Comparison of ENCODE assay signal across 10 cellular contexts in genomic region chr16:79317521-79317920, GRCh38.
"Had no signal": no experiment of that assay in that cellular context is flagged by ENCODE, and none has a peak within 500 bp of the region (broad histone marks: within the 10 kb centered on the region; RNA-seq: fewer than 3 reads in every experiment).

No MANE protein-coding gene starts in this region.

- H3K27ac ChIP-seq: gastrocnemius medialis, heart left ventricle, left ventricle myocardium inferior, neutrophil, transverse colon had no signal

- H3K4me3 Mint-ChIP-seq: naive B cell had no signal

- DNase-seq: activated naive CD4-positive, alpha-beta T cell treated with Interleukin-2 at 50 U/mL for 16 hours; gastrocnemius medialis; heart left ventricle; left ventricle myocardium inferior; naive B cell; posterior cingulate gyrus; retina; stimulated activated naive CD4-positive, alpha-beta T cell; transverse colon had no signal

- H3K36me3 Mint-ChIP-seq: naive B cell had no signal

- H3K4me3 ChIP-seq: gastrocnemius medialis, heart left ventricle, left ventricle myocardium inferior, transverse colon had no signal

- H3K9me3 Mint-ChIP-seq: naive B cell had no signal

- ATAC-seq: heart left ventricle had no signal

- H3K4me1 ChIP-seq: left ventricle myocardium inferior, transverse colon had no signal

- H3K9me3 ChIP-seq: gastrocnemius medialis, heart left ventricle, left ventricle myocardium inferior, neutrophil, transverse colon had no signal

- H3K36me3 ChIP-seq: gastrocnemius medialis, heart left ventricle, left ventricle myocardium inferior, neutrophil, transverse colon had no signal

- H3K27me3 ChIP-seq: gastrocnemius medialis, neutrophil, transverse colon had no signal
